Comparison of ENCODE assay signal across 9 cellular contexts in genomic region chr19:44401787-44402115, GRCh38. TPM values are rescaled to one million over a fixed set of nuclear protein-coding genes. Genes with fewer than 3 reads are reported as not detected.
A peak's percentile ranks its signal among the peaks of the same experiment; 100 is the strongest.
DNase-seq lines count a peak whose midpoint lies in the region; ATAC-seq and TF ChIP-seq lines count a peak whose summit lies in the region.
"Had no signal": no experiment of that assay in that cellular context is flagged by ENCODE, and none has a peak within 500 bp of the region (broad histone marks: within the 10 kb centered on the region; RNA-seq: fewer than 3 reads in every experiment).

No MANE protein-coding gene starts in this region.

- H3K27me3 ChIP-seq in mononuclear cell (ENCODE audit: insufficient read depth, low read length) (peaks cover 2% of the 10 kb centered on the region), tibial nerve (no peaks in the 10 kb centered on the region)

- H3K4me3 ChIP-seq in mononuclear cell (ENCODE audit: low read length) = peak overlapping the region; percentile 52
- H3K4me3 ChIP-seq in tibial nerve = peak overlapping the region in 3 of 4 donors; percentile 40 to 51 (median 43)

- H3K4me3 Mint-ChIP-seq in activated naive CD4-positive, alpha-beta T cell treated with anti-CD3 and anti-CD28 coated beads, Interleukin-2, amount 50 U/mL, for 24 hours = peak overlapping the region; percentile 91
- H3K4me3 Mint-ChIP-seq in central memory CD8-positive, alpha-beta T cell = peak overlapping the region; percentile 69

- H3K27ac ChIP-seq in tibial nerve = no peak overlapping the region

- no peak for DNase-seq in activated naive CD4-positive, alpha-beta T cell treated with anti-CD3 and anti-CD28 coated beads, Interleukin-2, amount 50 U/mL, for 16 hours
- no peak for DNase-seq in central memory CD8-positive, alpha-beta T cell (ENCODE audit: low spot score in 2 of 2)
- no peak for DNase-seq in tibial nerve (ENCODE audit: low spot score in 2 of 2)
- no peak for DNase-seq in H4 (ENCODE audit: low spot score)
- DNase-seq in NCI-H2029 (lab: John Stamatoyannopoulos, UW) = no peak
- DNase-seq: NCI-H146 had no signal

- no peak for TF ChIP-seq EP300 in tibial nerve (IDR thresholded peaks at IDR 0.05)

- H3K36me3 Mint-ChIP-seq in activated naive CD4-positive, alpha-beta T cell treated with anti-CD3 and anti-CD28 coated beads, Interleukin-2, amount 50 U/mL, for 24 hours = peaks cover 23% of the 10 kb centered on the region
- peaks cover 5% of the 10 kb centered on the region for H3K36me3 Mint-ChIP-seq in central memory CD8-positive, alpha-beta T cell (ENCODE audit: insufficient read depth)

- H3K9me3 ChIP-seq in mononuclear cell (ENCODE audit: low read depth, low read length) (peaks cover 16% of the 10 kb centered on the region), tibial nerve (peaks cover 0 to 80% (median 5%) of the 10 kb centered on the region in 4 donors)

- H3K36me3 ChIP-seq in tibial nerve = peaks cover 0 to 11% (median 0%) of the 10 kb centered on the region in 3 donors

- no peak for TF ChIP-seq POLR2A in tibial nerve (IDR thresholded peaks at IDR 0.05)

- peaks cover 8% of the 10 kb centered on the region for H3K4me1 ChIP-seq in mononuclear cell (ENCODE audit: insufficient read depth, low read length)
- H3K4me1 ChIP-seq in tibial nerve = no peaks in the 10 kb centered on the region

- peaks cover 2% of the 10 kb centered on the region for H3K27me3 Mint-ChIP-seq in activated naive CD4-positive, alpha-beta T cell treated with anti-CD3 and anti-CD28 coated beads, Interleukin-2, amount 50 U/mL, for 24 hours
- H3K27me3 Mint-ChIP-seq in central memory CD8-positive, alpha-beta T cell = no peaks in the 10 kb centered on the region

- peaks cover 13% of the 10 kb centered on the region for H3K4me1 Mint-ChIP-seq in activated naive CD4-positive, alpha-beta T cell treated with anti-CD3 and anti-CD28 coated beads, Interleukin-2, amount 50 U/mL, for 24 hours
- H3K4me1 Mint-ChIP-seq in central memory CD8-positive, alpha-beta T cell = peaks cover 6% of the 10 kb centered on the region

- TF ChIP-seq CTCF in tibial nerve (IDR thresholded peaks at IDR 0.05) = no peak

- peaks cover 13% of the 10 kb centered on the region for H3K9me3 Mint-ChIP-seq in activated naive CD4-positive, alpha-beta T cell treated with anti-CD3 and anti-CD28 coated beads, Interleukin-2, amount 50 U/mL, for 24 hours
- peaks cover 21% of the 10 kb centered on the region for H3K9me3 Mint-ChIP-seq in central memory CD8-positive, alpha-beta T cell

- WGBS in tibial nerve, 2 donors = 33 to 45% methylated on average over 6 of the region's 6 CpGs

- no peak for ATAC-seq in central memory CD8-positive, alpha-beta T cell (replicated peaks; ENCODE audit: extremely low read depth, poor library complexity, severe bottlenecking)
- no peak for ATAC-seq in GM19035 (IDR thresholded peaks at IDR 0.05; ENCODE audit: unreplicated experiment)

- no peak overlapping the region for H3K27ac Mint-ChIP-seq in activated naive CD4-positive, alpha-beta T cell treated with anti-CD3 and anti-CD28 coated beads, Interleukin-2, amount 50 U/mL, for 24 hours
- H3K27ac Mint-ChIP-seq in central memory CD8-positive, alpha-beta T cell (ENCODE audit: low read depth) = peak overlapping the region; percentile 49

RNA-seq across cellular contexts. Expression of gene ZNF285, which starts 0.3 kb away (rescaled TPM):
- 0.63 TPM for total RNA-seq in mononuclear cell
- 1 to 10 TPM; 1.9 to 6.1 (median 2.2) TPM for total RNA-seq in tibial nerve
- 0.31 and 0.87 TPM in 2 replicates for total RNA-seq in H4 (2014; rRNA removed; shearing (Covaris generic))

RNA-seq across cellular contexts. Expression of gene ZNF112, which starts 45.3 kb away (rescaled TPM):
- total RNA-seq in mononuclear cell (under 0.01 TPM), tibial nerve (1 to 10 TPM; 5.0 to 5.9 (median 5.3) TPM)
- total RNA-seq in H4 (2014; rRNA removed; shearing (Covaris generic)) = 1.2 and 2.7 TPM in 2 replicates

RNA-seq across cellular contexts. Expression of gene ZNF229, which starts 46.5 kb away (rescaled TPM):
- total RNA-seq in mononuclear cell (0.21 TPM), tibial nerve (10 to 100 TPM in 1 of 4 donors, 1 to 10 TPM in 3; 2.0 to 29.5 (median 2.2) TPM)
- total RNA-seq in H4 (2014; rRNA removed; shearing (Covaris generic)) = 6.6 and 9.9 TPM in 2 replicates
